16 cellular contexts compared by ENCODE assay signal in genomic region chr10:78312197-78313046, GRCh38.
DNase-seq lines count a peak whose midpoint lies in the region; ATAC-seq, FAIRE-seq and TF ChIP-seq lines count a peak whose summit lies in the region.
"Had no signal": no experiment of that assay in that cellular context is flagged by ENCODE, and none has a peak within 500 bp of the region (broad histone marks: within the 10 kb centered on the region; RNA-seq: fewer than 3 reads in every experiment).

No MANE protein-coding gene starts in this region.

- no peaks in the 10 kb centered on the region for H3K27me3 ChIP-seq in sigmoid colon

- 91% methylated on average over 9 of the region's 9 CpGs for WGBS in sigmoid colon, 2 donors

- H3K4me3 Mint-ChIP-seq in activated T-helper 17 cell treated with anti-CD3 and anti-CD28 coated beads, Interleukin-2, amount 50 U/mL, for 72 hours = no peak overlapping the region
- H3K4me3 Mint-ChIP-seq: activated B cell treated with CpG ODN at 0.5 μM for 24 hours; effector memory CD8-positive, alpha-beta T cell had no signal

- peak overlapping the region; percentile 16 to 93 (median 88) for H3K27ac ChIP-seq in sigmoid colon
- H3K27ac ChIP-seq: lower lobe of right lung, neutrophil had no signal

- H3K9me3 Mint-ChIP-seq in activated T-helper 17 cell treated with anti-CD3 and anti-CD28 coated beads, Interleukin-2, amount 50 U/mL, for 72 hours = no peaks in the 10 kb centered on the region
- H3K9me3 Mint-ChIP-seq: activated B cell treated with CpG ODN at 0.5 μM for 24 hours; effector memory CD8-positive, alpha-beta T cell had no signal

- no peaks in the 10 kb centered on the region for H3K4me1 Mint-ChIP-seq in activated T-helper 17 cell treated with anti-CD3 and anti-CD28 coated beads, Interleukin-2, amount 50 U/mL, for 72 hours
- H3K4me1 Mint-ChIP-seq: activated B cell treated with CpG ODN at 0.5 μM for 24 hours had no signal

- peak; percentile 56 for DNase-seq in RPMI7951 (ENCODE audit: low read depth)
- DNase-seq in ecto neural progenitor cell (ENCODE audit: low spot score) = peak; percentile 41
- DNase-seq in islet precursor cell = peak; percentile 90
- DNase-seq in sigmoid colon = peak; percentile 87
- DNase-seq in DMS153 (lab: John Stamatoyannopoulos, UW) = no peak
- no peak for DNase-seq in frontal cortex (ENCODE audit: low spot score in 2 of 2)
- DNase-seq: activated B cell treated with CpG ODN at 0.5 μM for 24 hours; amniotic stem cell; DMS 273 treated with DMSO at 0.1 percent for 48 hours; effector memory CD8-positive, alpha-beta T cell; lower lobe of right lung; NCI-H1417; NCI-H226 had no signal

- no peak overlapping the region for H3K27ac Mint-ChIP-seq in activated T-helper 17 cell treated with anti-CD3 and anti-CD28 coated beads, Interleukin-2, amount 50 U/mL, for 72 hours
- H3K27ac Mint-ChIP-seq: activated B cell treated with CpG ODN at 0.5 μM for 24 hours; effector memory CD8-positive, alpha-beta T cell had no signal

- no peak for ATAC-seq in GM21619 (IDR thresholded peaks at IDR 0.05; ENCODE audit: unreplicated experiment)
- ATAC-seq in activated T-helper 17 cell treated with anti-CD3 and anti-CD28 coated beads, Interleukin-2, amount 50 U/mL, for 72 hours (replicated peaks) = no peak
- ATAC-seq: effector memory CD8-positive, alpha-beta T cell; lower lobe of right lung had no signal

- TF ChIP-seq POLR2A in sigmoid colon (IDR thresholded peaks at IDR 0.05) = no peak

- peak in 1 of 4 experiments; percentile 16 for TF ChIP-seq CTCF in sigmoid colon (IDR thresholded peaks at IDR 0.05)

- H3K9me3 ChIP-seq in sigmoid colon = no peaks in the 10 kb centered on the region
- H3K9me3 ChIP-seq: lower lobe of right lung, neutrophil had no signal

- peaks cover 0 to 69% (median 49%) of the 10 kb centered on the region in 4 donors for H3K4me1 ChIP-seq in sigmoid colon

- intact Hi-C loops in sigmoid colon (cut with DNase I) = loop anchor here (5.0 kb wide), 2 partner anchors 160 to 200 kb away; no protein-coding TSS in a partner anchor

- H3K4me3 ChIP-seq in sigmoid colon = no peak overlapping the region
- H3K4me3 ChIP-seq: lower lobe of right lung had no signal

- H3K27me3 Mint-ChIP-seq in activated T-helper 17 cell treated with anti-CD3 and anti-CD28 coated beads, Interleukin-2, amount 50 U/mL, for 72 hours = peaks cover 3% of the 10 kb centered on the region
- H3K27me3 Mint-ChIP-seq: activated B cell treated with CpG ODN at 0.5 μM for 24 hours had no signal

- no peak for FAIRE-seq in frontal cortex (lab: Jason Lieb, UNC)

- H3K36me3 ChIP-seq in sigmoid colon = no peaks in the 10 kb centered on the region
- H3K36me3 ChIP-seq: lower lobe of right lung, neutrophil had no signal

- H3K36me3 Mint-ChIP-seq in activated T-helper 17 cell treated with anti-CD3 and anti-CD28 coated beads, Interleukin-2, amount 50 U/mL, for 72 hours (ENCODE audit: low read depth) = no peaks in the 10 kb centered on the region

- peak; percentile 66 to 92 (median 84) for TF ChIP-seq EP300 in sigmoid colon (IDR thresholded peaks at IDR 0.05)

Comparison
In these comparisons a context has a peak if more than half of its experiments do, and no peak if none do; other contexts are left out.
1. DNase-seq: peak in RPMI7951 (single experiment), ecto neural progenitor cell (single experiment), islet precursor cell (single experiment) and sigmoid colon (single experiment); none in DMS153 (single experiment) and frontal cortex (0 of 2).